Comparison of ENCODE assay signal across 16 cellular contexts in genomic region chr4:174496631-174497442, GRCh38. TPM values are rescaled to one million over a fixed set of nuclear protein-coding genes. Genes with fewer than 3 reads are reported as not detected.
DNase-seq lines count a peak whose midpoint lies in the region; ATAC-seq, FAIRE-seq and TF ChIP-seq lines count a peak whose summit lies in the region.
"Had no signal": no experiment of that assay in that cellular context is flagged by ENCODE, and none has a peak within 500 bp of the region (broad histone marks: within the 10 kb centered on the region; RNA-seq: fewer than 3 reads in every experiment).

No MANE protein-coding gene starts in this region.

- intact Hi-C loops in stomach (cut with DNase I; ENCODE audit: low total_unique reads) = no loop called here

- no peaks in the 10 kb centered on the region for H3K27me3 Mint-ChIP-seq in activated CD4-positive, alpha-beta T cell treated with anti-CD3 and anti-CD28 coated beads, Interleukin-2, amount 10 ng/mL, durations not matched to agents 7 days and 5 days

- peaks cover 2% of the 10 kb centered on the region for H3K9me3 Mint-ChIP-seq in activated CD4-positive, alpha-beta T cell treated with anti-CD3 and anti-CD28 coated beads, Interleukin-2, amount 10 ng/mL, durations not matched to agents 7 days and 5 days

- peak overlapping the region; percentile 51 for H3K27ac Mint-ChIP-seq in activated CD4-positive, alpha-beta T cell treated with anti-CD3 and anti-CD28 coated beads, Interleukin-2, amount 10 ng/mL, durations not matched to agents 7 days and 5 days

- no peak for TF ChIP-seq EP300 in stomach (IDR thresholded peaks at IDR 0.05)

- TF ChIP-seq CTCF in astrocyte of the spinal cord (IDR thresholded peaks at IDR 0.05; ENCODE audit: low read depth, low read length) = no peak
- TF ChIP-seq CTCF in stomach (IDR thresholded peaks at IDR 0.05) = no peak
- TF ChIP-seq CTCF in GM13976 (IDR thresholded peaks at IDR 0.05; ENCODE audit: borderline replicate concordance, control extremely low read depth, extremely low read depth, insufficient read depth, missing control alignments) = no peak

- H3K36me3 ChIP-seq in small intestine (ENCODE audit: control insufficient read depth in 2 of 2, insufficient read depth in 2 of 2, low read length in 2 of 2) (peaks cover 0 to 3% of the 10 kb centered on the region in 2 donors), stomach (peaks cover 0 to 23% (median 2%) of the 10 kb centered on the region in 4 donors)
- H3K36me3 ChIP-seq: ascending aorta, upper lobe of right lung had no signal

- CTCF ChIA-PET in activated CD4-positive, alpha-beta T cell treated with anti-CD3 and anti-CD28 coated beads, Interleukin-2, amount 10 ng/mL, durations not matched to agents 7 days and 5 days (lab: Charles Lee) = no interaction called here

- TF ChIP-seq POLR2A in stomach (IDR thresholded peaks at IDR 0.05) = no peak

- peaks cover 26% of the 10 kb centered on the region for H3K4me1 Mint-ChIP-seq in activated CD4-positive, alpha-beta T cell treated with anti-CD3 and anti-CD28 coated beads, Interleukin-2, amount 10 ng/mL, durations not matched to agents 7 days and 5 days

- no peak for ATAC-seq in HG03432 (IDR thresholded peaks at IDR 0.05; ENCODE audit: unreplicated experiment)
- ATAC-seq: upper lobe of right lung had no signal

- peaks cover 15% of the 10 kb centered on the region for H3K36me3 Mint-ChIP-seq in activated CD4-positive, alpha-beta T cell treated with anti-CD3 and anti-CD28 coated beads, Interleukin-2, amount 10 ng/mL, durations not matched to agents 7 days and 5 days (ENCODE audit: low read depth)

- POLR2A ChIA-PET in activated CD4-positive, alpha-beta T cell treated with anti-CD3 and anti-CD28 coated beads, Interleukin-2, amount 10 ng/mL, durations not matched to agents 7 days and 5 days (lab: Charles Lee) = no interaction called here

- no peak for DNase-seq in activated CD4-positive, alpha-beta T cell treated with anti-CD3 and anti-CD28 coated beads, Interleukin-2, amount 10 ng/mL, durations not matched to agents 7 days and 5 days
- no peak for DNase-seq in activated CD4-positive, alpha-beta T cell treated with anti-CD3 and anti-CD28 coated beads, Interleukin-2, amount 50 U/mL, for 1 hour
- DNase-seq in NCI-H1105 treated with DMSO at 0.1 percent for 48 hours (lab: John Stamatoyannopoulos, UW) = peak; percentile 53
- DNase-seq in astrocyte of the spinal cord (ENCODE audit: low read depth, low spot score) = peak; percentile 8
- DNase-seq in small intestine = peak; percentile 93
- no peak for DNase-seq in stomach
- DNase-seq in GM13976 (ENCODE audit: low spot score) = no peak
- DNase-seq: IMR-90, mammary epithelial cell, NCI-H1436, NCI-H82, upper lobe of right lung had no signal

- no peaks in the 10 kb centered on the region for H3K27me3 ChIP-seq in small intestine (ENCODE audit: control insufficient read depth in 2 of 2, insufficient read depth in 2 of 2, low read length in 2 of 2)
- no peaks in the 10 kb centered on the region for H3K27me3 ChIP-seq in stomach
- H3K27me3 ChIP-seq: ascending aorta, upper lobe of right lung had no signal

- H3K4me3 Mint-ChIP-seq in activated CD4-positive, alpha-beta T cell treated with anti-CD3 and anti-CD28 coated beads, Interleukin-2, amount 10 ng/mL, durations not matched to agents 7 days and 5 days = peak overlapping the region; percentile 45

- FAIRE-seq in small intestine (lab: Jason Lieb, UNC) = peak; percentile 51

- H3K27ac ChIP-seq in small intestine (ENCODE audit: low read depth in 1 of 2, low read length in 1 of 2) (peak overlapping the region in 1 of 2 donors; percentile 26), stomach (peak overlapping the region in 2 of 5 donors; percentile 57 to 61)
- H3K27ac ChIP-seq: ascending aorta, parathyroid adenoma, upper lobe of right lung had no signal

- in situ Hi-C loops in astrocyte of the spinal cord (cut with HindIII; ENCODE audit: low sequenced_read_pairs) (no loop called here), GM13976 (cut with MboI; ENCODE audit: low sequenced_read_pairs, unreplicated experiment) (no loop called here)

- 12 to 50% (median 21%) methylated on average over 3 of the region's 3 CpGs for WGBS in small intestine, 3 donors
- 25 to 65% (median 44%) methylated on average over 3 of the region's 3 CpGs for WGBS in stomach, 5 donors

- H3K4me1 ChIP-seq in small intestine (ENCODE audit: control insufficient read depth in 2 of 2, insufficient read depth in 1 of 2, low read depth in 1 of 2, low read length in 1 of 2) (peaks cover 0 to 9% of the 10 kb centered on the region in 2 donors), stomach (peaks cover 0 to 47% (median 24%) of the 10 kb centered on the region in 4 donors)
- H3K4me1 ChIP-seq: ascending aorta, parathyroid adenoma, upper lobe of right lung had no signal

- H3K9me3 ChIP-seq in small intestine (ENCODE audit: control insufficient read depth, low read depth) (no peaks in the 10 kb centered on the region), stomach (no peaks in the 10 kb centered on the region)
- H3K9me3 ChIP-seq: ascending aorta, upper lobe of right lung had no signal

- H3K4me3 ChIP-seq in astrocyte of the spinal cord (ENCODE audit: low read depth, low read length) (no peak overlapping the region), small intestine (ENCODE audit: low read depth in 1 of 2, low read length in 2 of 2) (no peak overlapping the region), stomach (no peak overlapping the region)
- H3K4me3 ChIP-seq: ascending aorta, upper lobe of right lung had no signal

RNA-seq across cellular contexts. Expression of gene HPGD, which starts 25.5 kb away (rescaled TPM):
- total RNA-seq in activated CD4-positive, alpha-beta T cell treated with anti-CD3 and anti-CD28 coated beads, Interleukin-2, amount 10 ng/mL, durations not matched to agents 7 days and 5 days = 1 to 10 TPM; 7.3 to 9.3 TPM
- 100 to 1,000 TPM in 2 of 3 donors, 10 to 100 TPM in 1; 60.9 to 399 (median 215) TPM for polyA plus RNA-seq in small intestine
- total RNA-seq in stomach = 100 to 1,000 TPM in 1 of 5 donors, 10 to 100 TPM in 4; 13.6 to 492 (median 53.6) TPM
- polyA plus RNA-seq in stomach = 100 to 1,000 TPM in 1 of 3 donors, 10 to 100 TPM in 2; 30.0 to 396 (median 37.1) TPM
- total RNA-seq: dermis microvascular lymphatic vessel endothelial cell, IMR-90 had no signal
- polyA plus RNA-seq: IMR-90 had no signal

Comparison
In these comparisons a context has a peak if more than half of its experiments do, and no peak if none do; other contexts are left out.
1. DNase-seq: peak in NCI-H1105 treated with DMSO at 0.1 percent for 48 hours (single experiment), astrocyte of the spinal cord (single experiment) and small intestine (single experiment); none in activated CD4-positive, alpha-beta T cell treated with anti-CD3 and anti-CD28 coated beads, Interleukin-2, amount 10 ng/mL, durations not matched to agents 7 days and 5 days (single experiment), activated CD4-positive, alpha-beta T cell treated with anti-CD3 and anti-CD28 coated beads, Interleukin-2, amount 50 U/mL, for 1 hour (single experiment), stomach (single experiment) and GM13976 (single experiment).